Comparison of ENCODE assay signal across 12 cellular contexts in genomic region chr16:68736561-68736960, GRCh38. TPM values are rescaled to one million over a fixed set of nuclear protein-coding genes. Genes with fewer than 3 reads are reported as not detected.
DNase-seq lines count a peak whose midpoint lies in the region; ATAC-seq and TF ChIP-seq lines count a peak whose summit lies in the region.
"Had no signal": no experiment of that assay in that cellular context is flagged by ENCODE, and none has a peak within 500 bp of the region (broad histone marks: within the 10 kb centered on the region; RNA-seq: fewer than 3 reads in every experiment).

No MANE protein-coding gene starts in this region.

- CTCF ChIA-PET in HEK293T (lab: Yijun Ruan, JAX): no interaction called here

- peaks cover 4% of the 10 kb centered on the region for H3K27me3 ChIP-seq in CD4-positive, CD25-positive, alpha-beta regulatory T cell (ENCODE audit: control insufficient read depth, insufficient read depth, low read length)
- H3K27me3 ChIP-seq in HUES6 (ENCODE audit: control insufficient read depth, insufficient read depth, low read length): peaks cover 21% of the 10 kb centered on the region; the same call in 1 of the 2 replicates
- H3K27me3 ChIP-seq: MG63 had no signal

- POLR2A ChIA-PET in HEK293T (lab: Yijun Ruan, JAX): no interaction called here

- H3K4me3 Mint-ChIP-seq in CD4-positive, CD25-positive, alpha-beta regulatory T cell: peak overlapping the region in 3 of 4 donors; percentile 65 to 79 (median 78)
- H3K4me3 Mint-ChIP-seq in central memory CD8-positive, alpha-beta T cell: peak overlapping the region; percentile 67
- H3K4me3 Mint-ChIP-seq in nephron: peak overlapping the region; percentile 81 to 87 (median 82)
- H3K4me3 Mint-ChIP-seq: CD4-positive, alpha-beta T cell had no signal

- peaks cover 15% of the 10 kb centered on the region for H3K4me1 ChIP-seq in CD4-positive, CD25-positive, alpha-beta regulatory T cell (ENCODE audit: control insufficient read depth, insufficient read depth, low read length, poor library complexity, severe bottlenecking)
- peaks cover 32% of the 10 kb centered on the region for H3K4me1 ChIP-seq in HUES6 (ENCODE audit: control insufficient read depth, insufficient read depth, low read length)

- no peaks in the 10 kb centered on the region for H3K36me3 Mint-ChIP-seq in CD4-positive, CD25-positive, alpha-beta regulatory T cell
- peaks cover 3% of the 10 kb centered on the region for H3K36me3 Mint-ChIP-seq in central memory CD8-positive, alpha-beta T cell (ENCODE audit: insufficient read depth)
- H3K36me3 Mint-ChIP-seq in nephron (ENCODE audit: low read depth): no peaks in the 10 kb centered on the region

- H3K27ac ChIP-seq in CD4-positive, CD25-positive, alpha-beta regulatory T cell (ENCODE audit: insufficient read depth, low read length, poor library complexity, severe bottlenecking): no peak overlapping the region
- no peak overlapping the region for H3K27ac ChIP-seq in HUES6 (ENCODE audit: low read depth, low read length)
- H3K27ac ChIP-seq in coronary artery: no peak overlapping the region
- H3K27ac ChIP-seq: adrenal gland, left ventricle myocardium inferior had no signal

- no peak overlapping the region for H3K9ac ChIP-seq in HUES6 (ENCODE audit: low read length)

- no peaks in the 10 kb centered on the region for H3K9me3 ChIP-seq in CD4-positive, CD25-positive, alpha-beta regulatory T cell (ENCODE audit: control insufficient read depth in 2 of 2, low read length in 2 of 2)
- H3K9me3 ChIP-seq in HUES6 (ENCODE audit: control insufficient read depth, insufficient read depth, low read depth, low read length): no peaks in the 10 kb centered on the region
- H3K9me3 ChIP-seq: adrenal gland, left ventricle myocardium inferior, MG63 had no signal

- DNase-seq in CD4-positive, CD25-positive, alpha-beta regulatory T cell: no peak
- DNase-seq in central memory CD8-positive, alpha-beta T cell (ENCODE audit: low spot score in 2 of 2): no peak
- DNase-seq in HEK293T (ENCODE audit: extremely low spot score) (no peak), coronary artery (ENCODE audit: low spot score) (no peak), cerebellum (ENCODE audit: low spot score) (no peak)
- DNase-seq: left ventricle myocardium inferior, MG63 had no signal

- H3K27ac Mint-ChIP-seq in CD4-positive, CD25-positive, alpha-beta regulatory T cell: no peak overlapping the region
- peak overlapping the region; percentile 44 for H3K27ac Mint-ChIP-seq in central memory CD8-positive, alpha-beta T cell (ENCODE audit: low read depth)
- H3K27ac Mint-ChIP-seq in nephron: peak overlapping the region in 1 of 3 experiments; percentile 35
- H3K27ac Mint-ChIP-seq: CD4-positive, alpha-beta T cell had no signal

- no peaks in the 10 kb centered on the region for H3K36me3 ChIP-seq in CD4-positive, CD25-positive, alpha-beta regulatory T cell (ENCODE audit: control insufficient read depth, insufficient read depth, low read length)
- H3K36me3 ChIP-seq in HUES6 (ENCODE audit: control insufficient read depth, insufficient read depth, low read length): peaks cover 11% of the 10 kb centered on the region; the same call in 1 of the 2 replicates
- H3K36me3 ChIP-seq: adrenal gland, left ventricle myocardium inferior, MG63 had no signal

- TF ChIP-seq POLR2A in GM18505 (IDR thresholded peaks at IDR 0.05; ENCODE audit: borderline replicate concordance, extremely low read depth, insufficient read depth, insufficient read length): no peak

- peaks cover 0 to 9% (median 6%) of the 10 kb centered on the region in 4 donors for H3K4me1 Mint-ChIP-seq in CD4-positive, CD25-positive, alpha-beta regulatory T cell
- peaks cover 12% of the 10 kb centered on the region for H3K4me1 Mint-ChIP-seq in central memory CD8-positive, alpha-beta T cell
- peaks cover 35% of the 10 kb centered on the region for H3K4me1 Mint-ChIP-seq in nephron

- TF ChIP-seq CTCF in nephron (IDR thresholded peaks at IDR 0.05; ENCODE audit: unreplicated experiment in 3 of 3) (no peak), coronary artery (IDR thresholded peaks at IDR 0.05) (no peak)

- ATAC-seq in CD4-positive, CD25-positive, alpha-beta regulatory T cell (ENCODE audit: low read depth in 2 of 2): no peak
- ATAC-seq in central memory CD8-positive, alpha-beta T cell (replicated peaks; ENCODE audit: extremely low read depth, poor library complexity, severe bottlenecking): no peak
- ATAC-seq in GM18505 (IDR thresholded peaks at IDR 0.05; ENCODE audit: unreplicated experiment): no peak

- no peaks in the 10 kb centered on the region for H3K9me3 Mint-ChIP-seq in CD4-positive, CD25-positive, alpha-beta regulatory T cell
- no peaks in the 10 kb centered on the region for H3K9me3 Mint-ChIP-seq in central memory CD8-positive, alpha-beta T cell
- H3K9me3 Mint-ChIP-seq in nephron: no peaks in the 10 kb centered on the region
- H3K9me3 Mint-ChIP-seq: CD4-positive, alpha-beta T cell had no signal

- H3K27me3 Mint-ChIP-seq in CD4-positive, CD25-positive, alpha-beta regulatory T cell: peaks cover 63% of the 10 kb centered on the region
- H3K27me3 Mint-ChIP-seq in central memory CD8-positive, alpha-beta T cell: peaks cover 50% of the 10 kb centered on the region
- peaks cover 64% of the 10 kb centered on the region for H3K27me3 Mint-ChIP-seq in nephron (ENCODE audit: low read depth)

- no peak overlapping the region for H3K4me3 ChIP-seq in CD4-positive, CD25-positive, alpha-beta regulatory T cell (ENCODE audit: low read depth, low read length)
- H3K4me3 ChIP-seq in HUES6 (ENCODE audit: low read depth, low read length) (peak overlapping the region; percentile 97), coronary artery (no peak overlapping the region)
- H3K4me3 ChIP-seq: MG63 had no signal

TF ChIP-seq in HEK293T, 16 proteins besides CTCF, POLR2A, EP300 and RAD21:
- no peak for TF ChIP-seq BHLHE40 (IDR thresholded peaks at IDR 0.05; ENCODE audit: borderline replicate concordance)
- no peak for TF ChIP-seq HDGF (IDR thresholded peaks at IDR 0.05; ENCODE audit: borderline replicate concordance)
- TF ChIP-seq SUZ12 (IDR thresholded peaks at IDR 0.05): no peak
- no peak for TF ChIP-seq LEF1 (IDR thresholded peaks at IDR 0.05; ENCODE audit: borderline replicate concordance)
- TF ChIP-seq FOXA1 (IDR thresholded peaks at IDR 0.05): no peak
- TF ChIP-seq L3MBTL2 (conservative IDR thresholded peaks at IDR 0.05): no peak
- no peak for TF ChIP-seq SP1 (IDR thresholded peaks at IDR 0.05)
- TF ChIP-seq ARNT (IDR thresholded peaks at IDR 0.05): no peak
- TF ChIP-seq TARDBP (IDR thresholded peaks at IDR 0.05): no peak
- no peak for TF ChIP-seq NFRKB (IDR thresholded peaks at IDR 0.05)
- no peak for TF ChIP-seq ELF4 (IDR thresholded peaks at IDR 0.05)
- no peak for TF ChIP-seq FOXK2 (IDR thresholded peaks at IDR 0.05)
- no peak for TF ChIP-seq ZNF384 (IDR thresholded peaks at IDR 0.05)
- no peak for TF ChIP-seq CTBP1 (IDR thresholded peaks at IDR 0.05; ENCODE audit: borderline replicate concordance)
- no peak for TF ChIP-seq FOXM1 (IDR thresholded peaks at IDR 0.05; ENCODE audit: borderline replicate concordance)
- no peak for TF ChIP-seq PKNOX1 (IDR thresholded peaks at IDR 0.05)
TF ChIP-seq in HEK293T: peak in this region for 0.

RNA-seq across cellular contexts. Expression of gene CDH1, which starts 0.5 kb away (rescaled TPM):
- 4.6 TPM for total RNA-seq in CD4-positive, CD25-positive, alpha-beta regulatory T cell
- polyA plus RNA-seq in CD4-positive, CD25-positive, alpha-beta regulatory T cell: under 1 TPM; 0.41 to 0.85 (median 0.62) TPM
- total RNA-seq in cerebellum: 2.0 TPM
